In the genomic region with DNA sequence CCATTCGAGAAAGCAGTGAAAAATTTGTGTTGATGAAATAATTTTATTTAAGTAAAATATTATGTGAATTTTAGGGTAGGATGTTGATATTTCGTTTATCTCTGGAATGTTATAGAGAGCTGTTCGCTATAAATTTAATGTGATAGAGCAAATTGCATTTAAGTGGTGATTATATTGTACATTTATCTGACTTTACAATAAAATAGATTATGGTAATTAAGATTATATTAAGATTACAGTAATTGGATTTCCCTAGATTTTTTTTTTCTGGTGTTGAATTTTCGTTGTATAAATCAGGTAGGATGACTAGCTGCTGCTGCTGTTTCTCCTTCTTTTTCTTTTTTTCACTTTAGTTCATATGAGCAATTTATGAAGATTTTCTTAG, we compare ENCODE assay signal across 8 cellular contexts.
"Had no signal": no experiment of that assay in that cellular context is flagged by ENCODE, and none has a peak within 500 bp of the region (broad histone marks: within the 10 kb centered on the region; RNA-seq: fewer than 3 reads in every experiment).

No MANE protein-coding gene starts in this region.

- H3K27ac Mint-ChIP-seq: GM23338, HFFc6, IgD-negative memory B cell had no signal

- H3K4me2 ChIP-seq: GM23338 had no signal

- H3K4me3 ChIP-seq: GM23338 had no signal

- H3K27me3 Mint-ChIP-seq: IgD-negative memory B cell had no signal

- H3K4me1 Mint-ChIP-seq: IgD-negative memory B cell had no signal

- H3K27ac ChIP-seq: HL-60 had no signal

- ATAC-seq: GM23338, HepG2 had no signal

- DNase-seq: H9, HCEC 1CT, HFFc6, KBM-7 had no signal

- H2AFZ ChIP-seq: GM23338 had no signal

- H3K4me3 Mint-ChIP-seq: GM23338, H9, HFFc6, IgD-negative memory B cell had no signal

- H3K9me3 Mint-ChIP-seq: GM23338, H9, HFFc6, IgD-negative memory B cell had no signal
